In the genomic region with DNA sequence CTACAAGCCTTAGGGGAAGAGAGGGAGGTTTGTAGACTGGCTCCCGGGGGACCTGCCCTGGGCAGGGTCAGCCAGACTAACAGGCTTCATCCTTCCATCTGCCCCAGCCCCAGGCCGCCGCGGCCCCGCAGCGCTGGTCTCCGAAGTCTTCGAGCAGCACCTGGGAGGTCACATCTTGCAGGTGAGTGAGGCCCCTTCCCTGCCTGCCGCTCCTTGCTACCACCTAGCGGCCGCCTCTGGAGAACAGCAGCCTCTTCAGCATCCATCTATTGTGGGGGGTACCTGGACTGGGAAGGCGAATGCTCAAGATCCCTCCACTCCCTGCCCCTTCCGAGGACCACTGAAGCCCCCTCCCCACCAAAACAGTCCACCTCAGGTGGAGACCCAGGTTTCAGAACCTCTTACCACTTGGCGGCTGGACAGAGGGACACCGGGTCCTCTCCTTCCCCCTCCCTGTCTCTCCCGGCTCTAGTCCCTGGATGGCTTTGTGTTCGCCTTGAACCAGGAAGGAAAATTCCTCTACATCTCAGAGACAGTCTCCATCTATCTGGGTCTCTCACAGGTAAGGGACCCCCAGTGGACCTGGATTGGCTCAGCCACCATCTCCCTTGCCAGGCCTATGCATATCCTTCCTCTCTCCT, we compare ENCODE assay signal across 8 cellular contexts. TPM values are rescaled to one million over a fixed set of nuclear protein-coding genes. Genes with fewer than 3 reads are reported as not detected.
A peak's percentile ranks its signal among the peaks of the same experiment; 100 is the strongest.
DNase-seq lines count a peak whose midpoint lies in the region; ATAC-seq and TF ChIP-seq lines count a peak whose summit lies in the region.

No MANE protein-coding gene starts in this region.

- H3K27me3 ChIP-seq in WERI-Rb-1 (ENCODE audit: insufficient read depth, low read depth, severe bottlenecking) (no peaks in the 10 kb centered on the region), mammary epithelial cell (ENCODE audit: insufficient read depth, low read length) (no peaks in the 10 kb centered on the region)

- peaks cover 14% of the 10 kb centered on the region for H3K4me1 ChIP-seq in mammary epithelial cell (ENCODE audit: insufficient read depth, low read length)

- TF ChIP-seq CTCF in WERI-Rb-1 (IDR thresholded peaks at IDR 0.05; ENCODE audit: low read depth, low read length) (peak; percentile 82), mammary epithelial cell (conservative IDR thresholded peaks at IDR 0.05 in 1 of 2, IDR thresholded peaks at IDR 0.05 in 1 of 2; ENCODE audit: extremely low read depth in 1 of 2, insufficient read depth in 1 of 2, low read depth in 1 of 2, low read length in 2 of 2) (peak; percentile 82 to 91)

- H4K20me1 ChIP-seq in mammary epithelial cell (ENCODE audit: insufficient read depth, low read length) = no peaks in the 10 kb centered on the region

- WGBS in mammary epithelial cell (ENCODE audit: low coverage, missing lambda C conversion rate) = 4% methylated on average over 9 of the region's 17 CpGs

- BruUV-seq in mammary epithelial cell (replicated peaks; lab: Mats Ljungman, UMichigan) = no TSS peak

- in situ Hi-C loops in mammary epithelial cell (cut with MboI; ENCODE audit: low sequenced_read_pairs in 2 of 2) = no loop called here

- H3K4me3 ChIP-seq in WERI-Rb-1 (ENCODE audit: low read depth, low read length) = no peak overlapping the region
- no peak overlapping the region for H3K4me3 ChIP-seq in mammary epithelial cell (replicated peaks in 1 of 3; ENCODE audit: insufficient read depth in 1 of 3, low read depth in 2 of 3, low read length in 3 of 3)

- H3K9me3 ChIP-seq in WERI-Rb-1 (ENCODE audit: severe bottlenecking) = no peaks in the 10 kb centered on the region
- H3K9me3 ChIP-seq in mammary epithelial cell (replicated peaks; ENCODE audit: insufficient read depth, low read length) = no peaks in the 10 kb centered on the region

- H3K4me2 ChIP-seq in mammary epithelial cell (ENCODE audit: insufficient read depth, low read depth, low read length) = no peak overlapping the region

- peak overlapping the region; percentile 2 for H2AFZ ChIP-seq in mammary epithelial cell (ENCODE audit: low read depth, low read length)

- H3K79me2 ChIP-seq in mammary epithelial cell (ENCODE audit: insufficient read depth, low read length) = no peaks in the 10 kb centered on the region

- intact Hi-C loops in mammary epithelial cell (cut with micrococcal nuclease) = loop anchor here (1.0 kb wide), 2 partner anchors 19 to 176 kb away; no protein-coding TSS in a partner anchor

- no peak overlapping the region for H3K9ac ChIP-seq in mammary epithelial cell (ENCODE audit: insufficient read depth, low read length)

- H3K36me3 ChIP-seq in WERI-Rb-1 (no peaks in the 10 kb centered on the region), mammary epithelial cell (ENCODE audit: insufficient read depth, low read length) (no peaks in the 10 kb centered on the region)

- no peak for ATAC-seq in HG03097 (IDR thresholded peaks at IDR 0.05; ENCODE audit: low FRiP score, unreplicated experiment)

- CTCF ChIA-PET in mammary epithelial cell (lab: Charles Lee; ENCODE audit: low non-redundant PET) = no interaction called here

- dilution Hi-C loops in mammary epithelial cell (cut with HindIII; ENCODE audit: low sequenced_read_pairs) = loop anchor here (5.0 kb wide), 1 partner anchor 50 kb away; no protein-coding TSS in a partner anchor

- H3K27ac ChIP-seq in WERI-Rb-1 (no peak overlapping the region), mammary epithelial cell (ENCODE audit: insufficient read depth, low read depth, low read length) (no peak overlapping the region)

- DNase-seq in DMS153 treated with DMSO at 0.1 percent for 48 hours (lab: John Stamatoyannopoulos, UW; ENCODE audit: unreplicated experiment) (peak; percentile 24), LoVo (ENCODE audit: low spot score) (peak; percentile 50), WERI-Rb-1 (peak; percentile 65), mammary epithelial cell (peak; percentile 33), lung microvascular endothelial cell (ENCODE audit: low read depth in 2 of 2) (peak; percentile 36 to 49), COLO829 (ENCODE audit: low spot score) (no peak)
- peak; percentile 42 for DNase-seq in stimulated activated CD8-positive, alpha-beta memory T cell treated with anti-CD3 and anti-CD28 coated beads, Interleukin-4, amount 100 ng/mL, for 24 hours (ENCODE audit: low read depth)

RNA-seq across cellular contexts. Expression of gene NPAS1, which starts 12.7 kb away (rescaled TPM):
- total RNA-seq in mammary epithelial cell = under 1 TPM; 0.67 to 0.71 TPM
- polyA plus RNA-seq in mammary epithelial cell = 0.39 TPM
- not detected for polyA minus RNA-seq in mammary epithelial cell
- total RNA-seq in lung microvascular endothelial cell = under 0.01 TPM in 1 of 2 replicates, not detected in the other

RNA-seq across cellular contexts. Expression of gene TMEM160, which starts 16.1 kb away (rescaled TPM):
- 10 to 100 TPM; 11.7 to 32.1 TPM for total RNA-seq in mammary epithelial cell
- polyA plus RNA-seq in mammary epithelial cell = 23.0 TPM
- not detected for polyA minus RNA-seq in mammary epithelial cell
- total RNA-seq in lung microvascular endothelial cell = 29.0 and 29.6 TPM in 2 replicates
